8 cellular contexts compared by ENCODE assay signal in the genomic region with DNA sequence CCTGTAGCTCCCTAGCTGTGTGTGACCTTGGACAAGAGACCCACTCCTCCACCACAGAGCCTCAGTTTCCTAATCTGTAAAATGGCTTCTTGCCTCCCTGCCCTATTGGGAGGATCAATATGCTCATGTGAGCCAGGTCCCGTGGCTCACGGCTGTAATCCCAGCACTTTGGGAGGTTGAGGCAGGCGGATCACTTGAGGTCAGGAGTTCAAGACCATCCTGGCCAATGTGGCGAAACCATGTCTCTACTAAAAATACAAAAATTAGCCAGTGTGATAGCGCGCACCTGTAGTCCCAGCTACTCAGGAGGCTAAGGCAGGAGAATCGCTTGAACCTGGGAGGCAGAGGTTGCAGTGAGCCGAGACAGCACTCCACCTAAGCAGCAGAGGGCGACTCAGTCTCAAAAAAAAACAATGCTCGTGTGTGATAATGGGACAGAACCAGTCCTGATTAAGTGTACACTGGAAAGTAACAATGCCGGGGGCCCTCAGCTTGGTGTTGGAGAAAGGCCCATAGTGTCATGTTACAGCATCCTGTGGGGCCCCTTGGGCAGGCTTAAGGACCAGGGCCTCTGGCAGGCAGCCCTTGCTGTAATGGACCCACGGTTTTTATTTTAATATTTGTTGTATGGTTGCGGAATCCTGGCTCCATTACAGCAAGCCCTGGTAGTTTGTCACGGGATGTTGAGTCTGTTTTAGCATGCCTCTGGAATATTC. TPM values are rescaled to one million over a fixed set of nuclear protein-coding genes. Genes with fewer than 3 reads are reported as not detected.
A peak's percentile ranks its signal among the peaks of the same experiment; 100 is the strongest.
DNase-seq lines count a peak whose midpoint lies in the region; ATAC-seq, FAIRE-seq and TF ChIP-seq lines count a peak whose summit lies in the region.

No MANE protein-coding gene starts in this region.

- peaks cover 11% of the 10 kb centered on the region for H3K4me1 Mint-ChIP-seq in Calu3 (ENCODE audit: low read depth, unreplicated experiment)

- H3K27me3 ChIP-seq in OCI-LY1 (ENCODE audit: insufficient read depth, low read length), result no peaks in the 10 kb centered on the region
- no peaks in the 10 kb centered on the region for H3K27me3 ChIP-seq in heart right ventricle
- H3K27me3 ChIP-seq in small intestine (ENCODE audit: control insufficient read depth in 2 of 2, insufficient read depth in 2 of 2, low read length in 2 of 2), result no peaks in the 10 kb centered on the region

- H3K36me3 Mint-ChIP-seq in Calu3 (ENCODE audit: insufficient read depth, unreplicated experiment), result peaks cover 32% of the 10 kb centered on the region

- 38 to 42% methylated on average over 14 of the region's 14 CpGs for WGBS in heart right ventricle, 2 donors
- WGBS in small intestine, 3 donors, result 45 to 52% (median 48%) methylated on average over 14 of the region's 14 CpGs

- H2AFZ ChIP-seq in OCI-LY1 (ENCODE audit: low read length), result no peak overlapping the region

- DNase-seq in Calu3, result peak; percentile 67
- peak; percentile 79 for DNase-seq in activated effector memory CD4-positive, alpha-beta T cell treated with anti-CD3 and anti-CD28 coated beads, Interleukin-2, amount 50 U/mL, for 16 hours
- DNase-seq in heart right ventricle, result peak in 1 of 2 donors; percentile 59
- peak; percentile 80 for DNase-seq in small intestine

- no peaks in the 10 kb centered on the region for H3F3A ChIP-seq in OCI-LY1 (ENCODE audit: insufficient read depth, low read length)

- H3K4me3 ChIP-seq in OCI-LY1 (ENCODE audit: low read depth, low read length, poor library complexity, severe bottlenecking) (no peak overlapping the region), heart right ventricle (no peak overlapping the region), small intestine (ENCODE audit: low read depth in 1 of 2, low read length in 2 of 2) (no peak overlapping the region)

- intact Hi-C loops in Calu3 (cut with micrococcal nuclease; ENCODE audit: unreplicated experiment), result loop anchor here (1.0 kb wide), 1 partner anchor 44 kb away; no protein-coding TSS in a partner anchor
- intact Hi-C loops in heart right ventricle (cut with DNase I), result loop anchor here in 6 of 10 donors (1.0 to 2.0 kb wide), 3 partner anchors 44 to 68 kb away; no protein-coding TSS in a partner anchor

- H3K4me2 ChIP-seq in OCI-LY1 (ENCODE audit: low read length), result no peak overlapping the region

- H3K4me1 ChIP-seq in OCI-LY1 (ENCODE audit: insufficient read depth, low read length, severe bottlenecking) (peaks cover 31% of the 10 kb centered on the region), heart right ventricle (peaks cover 6 to 54% (median 35%) of the 10 kb centered on the region in 9 donors), small intestine (ENCODE audit: control insufficient read depth in 2 of 2, insufficient read depth in 1 of 2, low read depth in 1 of 2, low read length in 1 of 2) (peaks cover 0 to 9% of the 10 kb centered on the region in 2 donors)

- TF ChIP-seq EP300 in Ishikawa (IDR thresholded peaks at IDR 0.05; ENCODE audit: borderline replicate concordance), result no peak

- peak; percentile 79 for TF ChIP-seq RAD21 in Ishikawa (IDR thresholded peaks at IDR 0.05; ENCODE audit: low read depth)

- H3K9me2 ChIP-seq in OCI-LY1 (ENCODE audit: low read depth, low read length), result no peaks in the 10 kb centered on the region

- no TSS peak for BruUV-seq in Calu3 (replicated peaks; lab: Mats Ljungman, UMichigan)

- H3K9ac ChIP-seq in OCI-LY1 (ENCODE audit: low read length), result no peak overlapping the region

- no peak overlapping the region for H3K4me3 Mint-ChIP-seq in Calu3 (ENCODE audit: low read depth, unreplicated experiment)

- H3K36me3 ChIP-seq in OCI-LY1 (ENCODE audit: insufficient read depth, low read length) (peaks cover 24% of the 10 kb centered on the region), heart right ventricle (peaks cover 0 to 23% (median 20%) of the 10 kb centered on the region in 9 donors), small intestine (ENCODE audit: control insufficient read depth in 2 of 2, insufficient read depth in 2 of 2, low read length in 2 of 2) (peaks cover 4 to 11% of the 10 kb centered on the region in 2 donors)

- H3K27ac Mint-ChIP-seq in Calu3 (ENCODE audit: unreplicated experiment), result no peak overlapping the region

- H3K9me3 ChIP-seq in OCI-LY1 (ENCODE audit: low read length), result no peaks in the 10 kb centered on the region
- H3K9me3 ChIP-seq in heart right ventricle, result no peaks in the 10 kb centered on the region
- H3K9me3 ChIP-seq in small intestine (ENCODE audit: control insufficient read depth, low read depth), result no peaks in the 10 kb centered on the region

- H4K20me1 ChIP-seq in OCI-LY1 (ENCODE audit: insufficient read depth, low read length), result no peaks in the 10 kb centered on the region

- no peak for FAIRE-seq in small intestine (lab: Jason Lieb, UNC)

- no peaks in the 10 kb centered on the region for H3K27me3 Mint-ChIP-seq in Calu3 (ENCODE audit: unreplicated experiment)

- no peak overlapping the region for H3K27ac ChIP-seq in OCI-LY1 (ENCODE audit: low read depth, low read length, poor library complexity, severe bottlenecking)
- H3K27ac ChIP-seq in heart right ventricle, result peak overlapping the region in 3 of 10 donors; percentile 17 to 46 (median 25)
- H3K27ac ChIP-seq in small intestine (ENCODE audit: low read depth in 1 of 2, low read length in 1 of 2), result no peak overlapping the region

- no peaks in the 10 kb centered on the region for H3K79me2 ChIP-seq in OCI-LY1 (ENCODE audit: insufficient read depth, low read length)

- CTCF ChIA-PET in Calu3 (lab: Charles Lee), result interaction anchor here (0.9 to 4.3 kb wide), 3 partner anchors 31 to 67 kb away, joined by 3 to 25 read pairs (median 5); no protein-coding TSS in a partner anchor

- TF ChIP-seq CTCF in Calu3 (IDR thresholded peaks at IDR 0.05; ENCODE audit: unreplicated experiment) (peak; percentile 55), OCI-LY1 (IDR thresholded peaks at IDR 0.05; ENCODE audit: low read length) (peak; percentile 64), heart right ventricle (IDR thresholded peaks at IDR 0.05) (peak; percentile 34 to 78 (median 67))

- no peaks in the 10 kb centered on the region for H3K9me3 Mint-ChIP-seq in Calu3 (ENCODE audit: low read depth, unreplicated experiment)

- ATAC-seq in heart right ventricle (peak; percentile 16 to 64 (median 54)), GM19455 (IDR thresholded peaks at IDR 0.05; ENCODE audit: unreplicated experiment) (no peak), GM21381 (IDR thresholded peaks at IDR 0.05; ENCODE audit: unreplicated experiment) (no peak)

TF ChIP-seq in Ishikawa, 13 proteins besides CTCF, POLR2A, EP300 and RAD21:
- TF ChIP-seq TAF1 (IDR thresholded peaks at IDR 0.05; ENCODE audit: low read depth) (no peak), FOXM1 (IDR thresholded peaks at IDR 0.05; ENCODE audit: borderline replicate concordance, low read depth) (no peak), CEBPB (IDR thresholded peaks at IDR 0.05) (no peak), EGR1 (IDR thresholded peaks at IDR 0.05) (no peak), ZBTB7A (IDR thresholded peaks at IDR 0.05; ENCODE audit: low read depth) (no peak), NFIC (IDR thresholded peaks at IDR 0.05) (no peak)
- TF ChIP-seq, protein P1, sequence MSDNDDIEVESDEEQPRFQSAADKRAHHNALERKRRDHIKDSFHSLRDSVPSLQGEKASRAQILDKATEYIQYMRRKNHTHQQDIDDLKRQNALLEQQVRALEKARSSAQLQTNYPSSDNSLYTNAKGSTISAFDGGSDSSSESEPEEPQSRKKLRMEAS (IDR thresholded peaks at IDR 0.05), result no peak
- TF ChIP-seq, protein P2, sequence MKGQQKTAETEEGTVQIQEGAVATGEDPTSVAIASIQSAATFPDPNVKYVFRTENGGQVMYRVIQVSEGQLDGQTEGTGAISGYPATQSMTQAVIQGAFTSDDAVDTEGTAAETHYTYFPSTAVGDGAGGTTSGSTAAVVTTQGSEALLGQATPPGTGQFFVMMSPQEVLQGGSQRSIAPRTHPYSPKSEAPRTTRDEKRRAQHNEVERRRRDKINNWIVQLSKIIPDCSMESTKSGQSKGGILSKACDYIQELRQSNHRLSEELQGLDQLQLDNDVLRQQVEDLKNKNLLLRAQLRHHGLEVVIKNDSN (IDR thresholded peaks at IDR 0.05), result no peak

RNA-seq across cellular contexts. Expression of a gene that starts 6.8 kb away (rescaled TPM):
- total RNA-seq in Calu3 (2022) (1,643 and 1,795 TPM in 2 replicates), heart right ventricle (1,000 to 10,000 TPM in 4 of 10 donors, 100 to 1,000 TPM in 6; 739 to 1,152 (median 854) TPM)
- polyA plus RNA-seq in heart right ventricle (1,000 to 10,000 TPM; 2,102 to 3,642 TPM), small intestine (1,000 to 10,000 TPM; 2,854 to 5,067 (median 5,025) TPM)

RNA-seq across cellular contexts. Expression of a gene that starts 9.4 kb away (rescaled TPM):
- total RNA-seq in Calu3 (2022) (80.8 and 95.4 TPM in 2 replicates), heart right ventricle (100 to 1,000 TPM in 2 of 10 donors, 10 to 100 TPM in 8; 49.0 to 175 (median 71.4) TPM)
- polyA plus RNA-seq in heart right ventricle (10 to 100 TPM; 63.2 to 83.6 TPM), small intestine (100 to 1,000 TPM; 354 to 541 (median 486) TPM)

RNA-seq across cellular contexts. Expression of a gene that starts 15.6 kb away (rescaled TPM):
- total RNA-seq in Calu3 (2022) (1,844 and 1,993 TPM in 2 replicates), heart right ventricle (1,000 to 10,000 TPM; 1,171 to 1,844 (median 1,328) TPM)
- polyA plus RNA-seq in heart right ventricle (1,000 to 10,000 TPM; 1,376 to 2,740 TPM), small intestine (1,000 to 10,000 TPM; 2,350 to 5,026 (median 4,251) TPM)

RNA-seq across cellular contexts. Expression of a gene that starts 24.8 kb away (rescaled TPM):
- 5.0 and 7.6 TPM in 2 replicates for total RNA-seq in Calu3 (2022)
- total RNA-seq in heart right ventricle, result 10 to 100 TPM in 2 of 10 donors, 1 to 10 TPM in 8; 4.7 to 23.4 (median 6.1) TPM
- 10 to 100 TPM; 23.6 to 38.3 TPM for polyA plus RNA-seq in heart right ventricle
- 100 to 1,000 TPM in 2 of 3 donors, 10 to 100 TPM in 1; 38.0 to 687 (median 437) TPM for polyA plus RNA-seq in small intestine

RNA-seq across cellular contexts. Expression of a gene that starts 29.0 kb away (rescaled TPM):
- total RNA-seq in Calu3 (2022), result 4.8 and 7.1 TPM in 2 replicates
- 10 to 100 TPM in 1 of 10 donors, 1 to 10 TPM in 9; 1.6 to 14.8 (median 3.1) TPM for total RNA-seq in heart right ventricle
- polyA plus RNA-seq in heart right ventricle, result 10 to 100 TPM in 1 of 2 donors, 1 to 10 TPM in 1; 4.2 to 14.0 TPM
- polyA plus RNA-seq in small intestine, result 1 to 10 TPM; 7.8 to 10.0 (median 8.6) TPM

Comparison
In these comparisons a context has a peak if more than half of its experiments do, and no peak if none do; other contexts are left out.
1. ATAC-seq: peak in heart right ventricle (8 of 8); none in GM19455 (single experiment) and GM21381 (single experiment).
2. Peak in every context shown above with its lines, with median percentiles within 50 percentile points of each other: CTCF ChIP-seq.